ENCODE assay signal across 24 cellular contexts in genomic region chr9:77912895-77913693, GRCh38.
A peak's percentile ranks its signal among the peaks of the same experiment; 100 is the strongest.
DNase-seq lines count a peak whose midpoint lies in the region; ATAC-seq, FAIRE-seq and TF ChIP-seq lines count a peak whose summit lies in the region.
"Had no signal": no experiment of that assay in that cellular context is flagged by ENCODE, and none has a peak within 500 bp of the region (broad histone marks: within the 10 kb centered on the region; RNA-seq: fewer than 3 reads in every experiment).

No MANE protein-coding gene starts in this region.

- no peak for FAIRE-seq in HTR-8/SVneo (lab: Jason Lieb, UNC)

- H3K9ac ChIP-seq in PC-3 (ENCODE audit: low read length), result no peak overlapping the region

- TF ChIP-seq CTCF in HL-60 (IDR thresholded peaks at IDR 0.05; ENCODE audit: insufficient read depth, low read length) (no peak), PC-3 (conservative IDR thresholded peaks at IDR 0.05; ENCODE audit: low read depth, low read length) (no peak), fibroblast of pulmonary artery (IDR thresholded peaks at IDR 0.05; ENCODE audit: low read length, missing control alignments) (no peak), upper lobe of right lung (IDR thresholded peaks at IDR 0.05) (no peak)

- H3K27me3 ChIP-seq in HL-60 (ENCODE audit: insufficient read depth, poor library complexity, severe bottlenecking), result no peaks in the 10 kb centered on the region
- no peaks in the 10 kb centered on the region for H3K27me3 ChIP-seq in PC-3 (ENCODE audit: low read length)
- no peaks in the 10 kb centered on the region for H3K27me3 ChIP-seq in upper lobe of right lung
- H3K27me3 ChIP-seq: esophagus muscularis mucosa, Peyer's patch, tibial artery had no signal

- H4K20me1 ChIP-seq in PC-3 (ENCODE audit: low read length), result no peaks in the 10 kb centered on the region

- no peaks in the 10 kb centered on the region for H3K9me2 ChIP-seq in PC-3 (replicated peaks; ENCODE audit: low read length)

- H3K4me1 ChIP-seq in PC-3 (ENCODE audit: insufficient read depth, low read length), result peaks cover under 1% of the 10 kb centered on the region; the same call in 1 of the 2 replicates
- peaks cover 22% of the 10 kb centered on the region for H3K4me1 ChIP-seq in upper lobe of right lung
- H3K4me1 ChIP-seq: Peyer's patch had no signal

- H3K27ac ChIP-seq in HL-60 (replicated peaks), result peak overlapping the region; percentile 96
- H3K27ac ChIP-seq in PC-3 (ENCODE audit: low read length), result no peak overlapping the region
- no peak overlapping the region for H3K27ac ChIP-seq in upper lobe of right lung
- H3K27ac ChIP-seq: esophagus muscularis mucosa, left ventricle myocardium inferior, Peyer's patch, psoas muscle, SK-N-MC, skin epidermis, tibial artery had no signal

- H3F3A ChIP-seq in PC-3 (ENCODE audit: low read length, unreplicated experiment), result no peaks in the 10 kb centered on the region

- H2AFZ ChIP-seq in PC-3 (ENCODE audit: low read length), result no peak overlapping the region

- CTCF ChIA-PET in PC-3 (lab: Charles Lee), result no interaction called here
- CTCF ChIA-PET in HEK293T (lab: Yijun Ruan, JAX), result no interaction called here

- H3K4me3 ChIP-seq in HL-60 (replicated peaks; ENCODE audit: insufficient read depth, low read length) (no peak overlapping the region), PC-3 (ENCODE audit: low read length) (no peak overlapping the region), fibroblast of pulmonary artery (replicated peaks; ENCODE audit: low read depth, low read length) (no peak overlapping the region), upper lobe of right lung (no peak overlapping the region)
- H3K4me3 ChIP-seq: esophagus muscularis mucosa, left ventricle myocardium inferior, Peyer's patch, psoas muscle, SK-N-MC, skin epidermis, tibial artery had no signal

- no TSS peak for BruUV-seq in PC-3 (replicated peaks; lab: Mats Ljungman, UMichigan)

- POLR2A ChIA-PET in PC-3 (lab: Charles Lee; ENCODE audit: unreplicated experiment), result no interaction called here
- POLR2A ChIA-PET in HEK293T (lab: Yijun Ruan, JAX), result no interaction called here

- no peaks in the 10 kb centered on the region for H3K36me3 ChIP-seq in PC-3 (ENCODE audit: low read depth, low read length)
- H3K36me3 ChIP-seq in upper lobe of right lung, result no peaks in the 10 kb centered on the region
- H3K36me3 ChIP-seq: esophagus muscularis mucosa, left ventricle myocardium inferior, Peyer's patch, tibial artery had no signal

- intact Hi-C loops in PC-3 (cut with micrococcal nuclease) (no loop called here), upper lobe of right lung (cut with DNase I) (no loop called here), posterior cingulate gyrus (cut with DNase I) (no loop called here)

- ATAC-seq in PC-3 (no peak), upper lobe of right lung (peak; percentile 52)
- ATAC-seq: psoas muscle had no signal

- no peak overlapping the region for H3K4me2 ChIP-seq in PC-3 (ENCODE audit: low read length)

- no peaks in the 10 kb centered on the region for H3K79me2 ChIP-seq in PC-3 (ENCODE audit: low read length)

- DNase-seq in HL-60 (ENCODE audit: low read depth in 1 of 2, low spot score in 1 of 2) (no peak), PC-3 (peak; percentile 2), fibroblast of pulmonary artery (ENCODE audit: low read depth) (peak; percentile 59), upper lobe of right lung (no peak), HEK293T (ENCODE audit: extremely low spot score) (no peak), HTR-8/SVneo (ENCODE audit: insufficient read length, low spot score) (no peak), posterior cingulate gyrus (no peak)
- DNase-seq: activated naive CD4-positive, alpha-beta T cell treated with Interleukin-2 at 50 U/mL for 16 hours; activated T-cell treated with anti-CD3 and anti-CD28 coated beads, Interleukin-2, amount 50 U/mL, for 24 hours; amygdala; cerebellar nuclear complex; DMS79; effector CD8-positive, alpha-beta T cell; glutamatergic neuron; left ventricle myocardium inferior; NCI-H1930; NCI-H345; Peyer's patch; psoas muscle; stimulated activated CD4-positive, alpha-beta T cell treated with anti-CD3 and anti-CD28 coated beads, Interleukin-2, amount 100 ng/mL, for 48 hours; tibial artery had no signal

- no peaks in the 10 kb centered on the region for H3K9me3 ChIP-seq in PC-3 (ENCODE audit: low read length)
- H3K9me3 ChIP-seq in upper lobe of right lung, result no peaks in the 10 kb centered on the region
- H3K9me3 ChIP-seq: esophagus muscularis mucosa, left ventricle myocardium inferior, Peyer's patch, psoas muscle, tibial artery had no signal

TF ChIP-seq in HEK293T, 16 proteins besides CTCF, POLR2A, EP300 and RAD21:
- TF ChIP-seq TARDBP (IDR thresholded peaks at IDR 0.05) (no peak), ARNT (IDR thresholded peaks at IDR 0.05) (no peak)

Comparison
In these comparisons a context has a peak if more than half of its experiments do, and no peak if none do; other contexts are left out.
1. DNase-seq: peak in PC-3 (single experiment) and fibroblast of pulmonary artery (single experiment); none in HL-60 (0 of 2), upper lobe of right lung (single experiment), HEK293T (single experiment), HTR-8/SVneo (single experiment) and posterior cingulate gyrus (0 of 10).